Comparison of ENCODE assay signal across 27 cellular contexts in the genomic region with DNA sequence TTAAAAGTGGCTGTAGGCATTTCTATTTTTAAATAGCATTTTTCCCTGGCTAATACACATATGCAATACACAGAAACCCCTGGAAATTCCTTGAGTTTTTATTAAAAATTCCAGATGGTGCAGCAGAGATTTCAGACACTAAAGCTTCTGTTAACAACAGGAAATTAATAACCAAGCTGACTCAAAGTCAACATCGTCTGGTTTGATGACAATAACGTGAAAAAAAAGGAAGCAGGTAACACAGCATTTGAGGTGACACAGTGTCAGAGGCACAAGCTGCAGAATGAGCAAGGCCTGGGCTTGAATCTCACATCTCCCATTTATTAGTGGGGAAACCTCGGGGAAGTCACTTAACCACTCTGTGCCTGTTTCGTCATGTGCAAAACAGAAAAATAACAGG.
DNase-seq lines count a peak whose midpoint lies in the region; ATAC-seq, FAIRE-seq and TF ChIP-seq lines count a peak whose summit lies in the region.
"Had no signal": no experiment of that assay in that cellular context is flagged by ENCODE, and none has a peak within 500 bp of the region (broad histone marks: within the 10 kb centered on the region; RNA-seq: fewer than 3 reads in every experiment).

No MANE protein-coding gene starts in this region.

- FAIRE-seq in D721Med (lab: Jason Lieb, UNC), result no peak
- FAIRE-seq: A549 had no signal

- H2AFZ ChIP-seq in PC-3 (ENCODE audit: low read length), result no peak overlapping the region
- H2AFZ ChIP-seq: GM23248, PC-9 had no signal

- ATAC-seq in PC-3 (peak; percentile 74), HG03354 (IDR thresholded peaks at IDR 0.05; ENCODE audit: poor library complexity, severe bottlenecking, unreplicated experiment) (no peak), WTC11 (no peak)
- ATAC-seq in stimulated activated naive CD8-positive, alpha-beta T cell treated with anti-CD3 and anti-CD28 coated beads, Interleukin-15, Interleukin-2, amounts not matched to agents 100 U/mL and 50 U/mL, for 24 hours, result no peak
- ATAC-seq: A549, T-cell had no signal

- DNase-seq in DMS153 (lab: John Stamatoyannopoulos, UW) (peak; percentile 71), DMS53 treated with DMSO at 0.1 percent for 48 hours (lab: John Stamatoyannopoulos, UW; ENCODE audit: unreplicated experiment) (peak; percentile 86), PC-3 (peak; percentile 70), epithelial cell of prostate (ENCODE audit: low read depth, low spot score) (peak; percentile 26), D721Med (ENCODE audit: insufficient read length, low spot score) (no peak), WTC11 (ENCODE audit: low spot score) (no peak)
- no peak for DNase-seq in stimulated activated naive CD8-positive, alpha-beta T cell treated with anti-CD3 and anti-CD28 coated beads, Interleukin-15, Interleukin-2, amounts not matched to agents 100 U/mL and 50 U/mL, for 24 hours
- DNase-seq: AML-193; CD4-positive, alpha-beta T cell; DMS 273 treated with DMSO at 0.1 percent for 48 hours; GM23248; H7; NCI-H1048; NCI-H1694; NCI-H2029 treated with DMSO at 0.1 percent for 48 hours; NCI-H2227 treated with DMSO at 0.1 percent for 48 hours; NCI-H69; NK-92 treated with Interleukin-12 subunit alpha and Interleukin-12 subunit beta, amount 100 ng/mL, for 24 hours; PC-9; Right ventricle myocardium superior; T-cell had no signal

- intact Hi-C loops in PC-3 (cut with micrococcal nuclease), result no loop called here

- H3K36me3 ChIP-seq in PC-3 (ENCODE audit: low read depth, low read length), result no peaks in the 10 kb centered on the region
- H3K36me3 ChIP-seq: BLaER1 treated with 17β-estradiol and CSF1 and Interleukin-3, amounts not matched to agents 10 nM and 100 nM; SJSA1 had no signal

- H3K9ac ChIP-seq in PC-3 (ENCODE audit: low read length), result no peak overlapping the region
- H3K9ac ChIP-seq: BLaER1 treated with 17β-estradiol and CSF1 and Interleukin-3, amounts not matched to agents 10 nM and 100 nM; GM23248; KMS-11 had no signal

- no peaks in the 10 kb centered on the region for H3F3A ChIP-seq in PC-3 (ENCODE audit: low read length, unreplicated experiment)

- no peaks in the 10 kb centered on the region for H3K9me2 ChIP-seq in PC-3 (replicated peaks; ENCODE audit: low read length)

- TF ChIP-seq CTCF in PC-3 (conservative IDR thresholded peaks at IDR 0.05; ENCODE audit: low read depth, low read length), result no peak
- TF ChIP-seq CTCF in D721Med (IDR thresholded peaks at IDR 0.05; ENCODE audit: insufficient read depth, missing control alignments), result no peak
- no peak for TF ChIP-seq CTCF in WTC11 (IDR thresholded peaks at IDR 0.05)

- H3K9me3 ChIP-seq in PC-3 (ENCODE audit: low read length), result no peaks in the 10 kb centered on the region
- H3K9me3 ChIP-seq: A549 had no signal

- no peaks in the 10 kb centered on the region for H3K79me2 ChIP-seq in PC-3 (ENCODE audit: low read length)

- H4K20me1 ChIP-seq in PC-3 (ENCODE audit: low read length), result no peaks in the 10 kb centered on the region
- H4K20me1 ChIP-seq: BLaER1 treated with 17β-estradiol and CSF1 and Interleukin-3, amounts not matched to agents 10 nM and 100 nM had no signal

- no peaks in the 10 kb centered on the region; the same call in 1 of the 2 replicates for H3K27me3 Mint-ChIP-seq in WTC11 (ENCODE audit: low read depth)

- H3K4me1 Mint-ChIP-seq in WTC11, result peaks cover 2% of the 10 kb centered on the region
- H3K4me1 Mint-ChIP-seq: IgD-negative memory B cell, T-cell had no signal

- H3K9me3 Mint-ChIP-seq in WTC11, result peaks cover 12% of the 10 kb centered on the region
- H3K9me3 Mint-ChIP-seq: T-cell had no signal

- POLR2A ChIA-PET in PC-3 (lab: Charles Lee; ENCODE audit: unreplicated experiment) (no interaction called here), WTC11 (lab: Charles Lee) (no interaction called here)

- no peak overlapping the region for H3K27ac Mint-ChIP-seq in WTC11
- H3K27ac Mint-ChIP-seq: CD4-positive, alpha-beta T cell; IgD-negative memory B cell; T-cell had no signal

- BruUV-seq in PC-3 (replicated peaks; lab: Mats Ljungman, UMichigan), result no TSS peak

- no peak overlapping the region for H3K4me3 Mint-ChIP-seq in WTC11
- H3K4me3 Mint-ChIP-seq: CD4-positive, alpha-beta T cell; IgD-negative memory B cell; T-cell had no signal

- H3K27ac ChIP-seq in PC-3 (ENCODE audit: low read length) (no peak overlapping the region), epithelial cell of prostate (no peak overlapping the region)
- H3K27ac ChIP-seq: A549; BLaER1 treated with 17β-estradiol and CSF1 and Interleukin-3, amounts not matched to agents 10 nM and 100 nM; GM23248; KMS-11; PC-9; SJSA1 had no signal

- CTCF ChIA-PET in PC-3 (lab: Charles Lee), result interaction anchor here (0.5 kb wide), 1 partner anchor 1190 kb away, joined by 6 read pairs; no protein-coding TSS in a partner anchor
- CTCF ChIA-PET in WTC11 (lab: Charles Lee), result interaction anchor here (1.0 to 1.6 kb wide), 2 partner anchors 52 to 1057 kb away, joined by 3 to 4 read pairs; no protein-coding TSS in a partner anchor

- no peak overlapping the region for H3K4me3 ChIP-seq in PC-3 (ENCODE audit: low read length)
- H3K4me3 ChIP-seq: A549; BLaER1 treated with 17β-estradiol and CSF1 and Interleukin-3, amounts not matched to agents 10 nM and 100 nM; GM23248; PC-9; SJSA1 had no signal

- H3K4me2 ChIP-seq in PC-3 (ENCODE audit: low read length), result no peak overlapping the region; the same call in 1 of the 2 replicates
- H3K4me2 ChIP-seq: A549; BLaER1 treated with 17β-estradiol and CSF1 and Interleukin-3, amounts not matched to agents 10 nM and 100 nM; KMS-11; PC-9 had no signal

- H3K36me3 Mint-ChIP-seq in WTC11, result no peaks in the 10 kb centered on the region
- H3K36me3 Mint-ChIP-seq: T-cell had no signal

- H3K27me3 ChIP-seq in PC-3 (ENCODE audit: low read length), result peaks cover 35% of the 10 kb centered on the region
- H3K27me3 ChIP-seq: BLaER1 treated with 17β-estradiol and CSF1 and Interleukin-3, amounts not matched to agents 10 nM and 100 nM; SJSA1 had no signal

- H3K4me1 ChIP-seq in PC-3 (ENCODE audit: insufficient read depth, low read length), result peaks cover 11% of the 10 kb centered on the region
- H3K4me1 ChIP-seq: A549; BLaER1 treated with 17β-estradiol and CSF1 and Interleukin-3, amounts not matched to agents 10 nM and 100 nM; SJSA1 had no signal

TF ChIP-seq in WTC11, 78 proteins besides CTCF, POLR2A, EP300 and RAD21 (continues in another document):
- TF ChIP-seq TCF7 (CRISPR knock-in tag; IDR thresholded peaks at IDR 0.05; ENCODE audit: low read depth) (no peak), ZNF512 (CRISPR knock-in tag; IDR thresholded peaks at IDR 0.05; ENCODE audit: borderline replicate concordance) (no peak), ZNF219 (CRISPR knock-in tag; IDR thresholded peaks at IDR 0.05; ENCODE audit: borderline replicate concordance) (no peak), TP53 (CRISPR knock-in tag; IDR thresholded peaks at IDR 0.05) (no peak), FOXP1 (CRISPR knock-in tag; IDR thresholded peaks at IDR 0.05; ENCODE audit: borderline replicate concordance) (no peak), MAX (CRISPR knock-in tag; IDR thresholded peaks at IDR 0.05) (no peak), ZNF423 (CRISPR knock-in tag; IDR thresholded peaks at IDR 0.05) (no peak), GTF2I (CRISPR knock-in tag; conservative IDR thresholded peaks at IDR 0.05) (no peak), ZNF263 (CRISPR knock-in tag; IDR thresholded peaks at IDR 0.05; ENCODE audit: low read depth) (no peak), HMGXB4 (CRISPR knock-in tag; IDR thresholded peaks at IDR 0.05) (no peak), NFATC4 (CRISPR knock-in tag; IDR thresholded peaks at IDR 0.05) (no peak)
- TF ChIP-seq, protein P1, sequence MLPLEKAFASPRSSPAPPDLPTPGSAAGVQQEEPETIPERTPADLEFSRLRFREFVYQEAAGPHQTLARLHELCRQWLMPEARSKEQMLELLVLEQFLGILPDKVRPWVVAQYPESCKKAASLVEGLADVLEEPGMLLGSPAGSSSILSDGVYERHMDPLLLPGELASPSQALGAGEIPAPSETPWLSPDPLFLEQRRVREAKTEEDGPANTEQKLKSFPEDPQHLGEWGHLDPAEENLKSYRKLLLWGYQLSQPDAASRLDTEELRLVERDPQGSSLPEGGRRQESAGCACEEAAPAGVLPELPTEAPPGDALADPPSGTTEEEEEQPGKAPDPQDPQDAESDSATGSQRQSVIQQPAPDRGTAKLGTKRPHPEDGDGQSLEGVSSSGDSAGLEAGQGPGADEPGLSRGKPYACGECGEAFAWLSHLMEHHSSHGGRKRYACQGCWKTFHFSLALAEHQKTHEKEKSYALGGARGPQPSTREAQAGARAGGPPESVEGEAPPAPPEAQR (CRISPR knock-in tag; IDR thresholded peaks at IDR 0.05), result no peak

Comparison
In these comparisons a context has a peak if more than half of its experiments do, and no peak if none do; other contexts are left out.
1. DNase-seq: peak in DMS153 (single experiment), DMS53 treated with DMSO at 0.1 percent for 48 hours (single experiment), PC-3 (single experiment) and epithelial cell of prostate (single experiment); none in stimulated activated naive CD8-positive, alpha-beta T cell treated with anti-CD3 and anti-CD28 coated beads, Interleukin-15, Interleukin-2, amounts not matched to agents 100 U/mL and 50 U/mL, for 24 hours (single experiment), D721Med (single experiment) and WTC11 (single experiment).